8 cellular contexts compared by ENCODE assay signal in the genomic region with DNA sequence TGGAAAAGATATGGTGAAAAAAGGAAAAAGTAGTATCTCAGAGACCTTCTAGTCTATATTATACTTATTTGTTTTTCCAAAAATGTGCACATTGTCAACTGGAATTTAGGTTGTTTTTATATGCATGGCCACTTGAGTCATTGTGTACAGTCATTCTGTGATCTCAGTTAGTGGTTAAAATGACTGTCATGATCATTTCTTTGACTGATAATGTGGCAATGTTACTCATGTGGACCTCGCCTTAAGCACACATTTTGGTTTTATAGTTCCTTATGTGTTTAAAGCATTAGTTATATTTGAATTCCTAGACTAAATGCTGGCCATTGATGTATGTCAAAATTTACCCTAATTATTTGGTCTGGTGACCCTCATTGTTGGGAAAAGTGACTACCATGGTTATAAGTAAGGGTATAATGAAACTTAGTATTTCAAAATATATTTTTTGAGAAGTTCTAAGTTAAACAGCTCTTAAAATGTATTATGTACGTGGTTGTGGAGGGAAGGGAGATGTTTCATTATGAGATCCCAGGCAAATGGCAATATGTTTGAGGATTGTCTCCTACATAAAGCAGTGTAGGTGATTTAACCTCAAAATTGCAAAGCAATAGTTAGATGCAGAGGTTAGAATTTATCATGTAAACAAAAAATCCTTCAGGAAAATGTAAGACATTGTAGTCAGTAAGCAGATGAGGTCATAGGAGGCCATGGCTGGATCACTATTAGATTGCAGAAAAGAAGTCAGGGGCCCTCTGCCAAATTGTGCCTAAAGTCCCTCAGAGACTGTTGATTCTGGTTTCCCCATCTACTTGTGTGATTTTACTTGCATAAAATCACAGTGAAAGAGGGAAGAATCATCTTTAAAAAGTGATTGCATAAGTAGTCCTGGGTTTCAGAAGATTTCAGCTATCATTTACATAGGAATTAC. TPM values are rescaled to one million over a fixed set of nuclear protein-coding genes. Genes with fewer than 3 reads are reported as not detected.
DNase-seq lines count a peak whose midpoint lies in the region; ATAC-seq, FAIRE-seq and TF ChIP-seq lines count a peak whose summit lies in the region.

No MANE protein-coding gene starts in this region.

- H3K4me3 ChIP-seq in GM06990 (replicated peaks; ENCODE audit: low read depth, low read length) (peak overlapping the region; percentile 55), endothelial cell of umbilical vein (replicated peaks in 1 of 3; ENCODE audit: insufficient read depth in 1 of 3, low read depth in 1 of 3, low read length in 3 of 3) (no peak overlapping the region)

- POLR2A ChIA-PET in endothelial cell of umbilical vein (lab: Charles Lee): no interaction called here

- H3K36me3 ChIP-seq in GM06990 (ENCODE audit: control insufficient read depth, insufficient read depth, low read length) (no peaks in the 10 kb centered on the region), endothelial cell of umbilical vein (ENCODE audit: control insufficient read depth in 2 of 2, extremely low read depth in 1 of 2, insufficient read depth in 2 of 2, low read length in 2 of 2) (no peaks in the 10 kb centered on the region)

- H3K9ac ChIP-seq in endothelial cell of umbilical vein (replicated peaks; ENCODE audit: extremely low read depth, insufficient read depth, low read length): no peak overlapping the region

- no peak overlapping the region for H3K4me2 ChIP-seq in endothelial cell of umbilical vein (ENCODE audit: insufficient read depth, low read length)

- no peak overlapping the region for H3K27ac ChIP-seq in endothelial cell of umbilical vein (ENCODE audit: insufficient read depth, low read depth, low read length)

- no peaks in the 10 kb centered on the region for H4K20me1 ChIP-seq in endothelial cell of umbilical vein (replicated peaks; ENCODE audit: control insufficient read depth, extremely low read depth, insufficient read depth, low read length)

- dilution Hi-C loops in endothelial cell of umbilical vein (cut with MboI; ENCODE audit: extremely low pct_ligation_motif_present, low sequenced_read_pairs): no loop called here

- no peaks in the 10 kb centered on the region for H3K9me3 ChIP-seq in endothelial cell of umbilical vein (replicated peaks; ENCODE audit: control insufficient read depth, insufficient read depth, low read length)

- no peak for TF ChIP-seq POLR2A in endothelial cell of umbilical vein (IDR thresholded peaks at IDR 0.05; ENCODE audit: low read depth, low read length)

- H2AFZ ChIP-seq in endothelial cell of umbilical vein (ENCODE audit: low read depth, low read length): no peak overlapping the region

- intact Hi-C loops in endothelial cell of umbilical vein (cut with micrococcal nuclease): no loop called here

- CTCF ChIA-PET in endothelial cell of umbilical vein (lab: Charles Lee): interaction anchor here (0.5 kb wide), 1 partner anchor 15 kb away, joined by 3 read pairs; no protein-coding TSS in a partner anchor

- FAIRE-seq in endothelial cell of umbilical vein (lab: Jason Lieb, UNC): peak; percentile 12

- H3K27me3 ChIP-seq in GM06990 (replicated peaks; ENCODE audit: control insufficient read depth, insufficient read depth, low read length) (no peaks in the 10 kb centered on the region), endothelial cell of umbilical vein (ENCODE audit: control insufficient read depth in 2 of 2, insufficient read depth in 2 of 2, low read length in 2 of 2) (no peaks in the 10 kb centered on the region)

- no peaks in the 10 kb centered on the region for H3K9me1 ChIP-seq in endothelial cell of umbilical vein (replicated peaks; ENCODE audit: control insufficient read depth, extremely low read depth, insufficient read depth, low read length)

- peak; percentile 67 for DNase-seq in GM06990 (ENCODE audit: extremely low read depth, insufficient read length)
- DNase-seq in endothelial cell of umbilical vein (ENCODE audit: low read depth, low spot score): peak; percentile 14
- no peak for DNase-seq in NCI-H1048 (lab: John Stamatoyannopoulos, UW)
- DNase-seq in DMS153 (lab: John Stamatoyannopoulos, UW): no peak
- no peak for DNase-seq in NCI-H2081 (lab: John Stamatoyannopoulos, UW)

- peak; percentile 66 for ATAC-seq in GM21381 (IDR thresholded peaks at IDR 0.05; ENCODE audit: unreplicated experiment)
- ATAC-seq in HG03571 (IDR thresholded peaks at IDR 0.05; ENCODE audit: unreplicated experiment): peak; percentile 60
- no peak for ATAC-seq in HG03025 (IDR thresholded peaks at IDR 0.05; ENCODE audit: low FRiP score, unreplicated experiment)

- no peaks in the 10 kb centered on the region for H3K4me1 ChIP-seq in endothelial cell of umbilical vein (ENCODE audit: control insufficient read depth, extremely low read depth, insufficient read depth, low read length)

- no peaks in the 10 kb centered on the region for H3K79me2 ChIP-seq in endothelial cell of umbilical vein (ENCODE audit: control insufficient read depth, insufficient read depth, low read length)

- BruUV-seq in endothelial cell of umbilical vein (replicated peaks; lab: Mats Ljungman, UMichigan): no TSS peak

- no peak for TF ChIP-seq CTCF in GM06990 (IDR thresholded peaks at IDR 0.05; ENCODE audit: insufficient read depth, low read length, poor library complexity, severe bottlenecking)
- TF ChIP-seq CTCF in endothelial cell of umbilical vein (IDR thresholded peaks at IDR 0.05; ENCODE audit: extremely low read depth in 1 of 2, insufficient read depth in 1 of 2, low read depth in 1 of 2, low read length in 2 of 2): no peak

TF ChIP-seq in endothelial cell of umbilical vein, 7 proteins besides CTCF, POLR2A, EP300 and RAD21:
- TF ChIP-seq, protein P1, sequence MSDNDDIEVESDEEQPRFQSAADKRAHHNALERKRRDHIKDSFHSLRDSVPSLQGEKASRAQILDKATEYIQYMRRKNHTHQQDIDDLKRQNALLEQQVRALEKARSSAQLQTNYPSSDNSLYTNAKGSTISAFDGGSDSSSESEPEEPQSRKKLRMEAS (IDR thresholded peaks at IDR 0.05; ENCODE audit: insufficient read depth, insufficient read length): no peak
- TF ChIP-seq GATA2 (IDR thresholded peaks at IDR 0.05; ENCODE audit: insufficient read depth, insufficient read length, low read depth, low read length) (no peak), FOS (IDR thresholded peaks at IDR 0.05; ENCODE audit: borderline replicate concordance, insufficient read depth, low read length) (peak; percentile 71), JUN (IDR thresholded peaks at IDR 0.05; ENCODE audit: borderline replicate concordance, insufficient read depth, insufficient read length, low read depth) (no peak), MYC (IDR thresholded peaks at IDR 0.05; ENCODE audit: low read depth, low read length) (no peak), POLR2AphosphoS5 (IDR thresholded peaks at IDR 0.05; ENCODE audit: insufficient read depth, low read depth, low read length) (no peak), EZH2 (IDR thresholded peaks at IDR 0.05; ENCODE audit: borderline replicate concordance, low read depth, low read length, severe bottlenecking) (no peak)

RNA-seq across cellular contexts. Expression of gene PNMA1, which starts 17.5 kb away (rescaled TPM):
- total RNA-seq in endothelial cell of umbilical vein: 82.4 and 82.6 TPM in 2 replicates
- polyA plus RNA-seq in endothelial cell of umbilical vein: 25.8 and 29.8 TPM in 2 replicates
- polyA plus RNA-seq in endothelial cell of umbilical vein (2011; cell fraction: cytosol; rRNA removed): 33.5 and 34.9 TPM in 2 replicates
- 21.7 and 25.2 TPM in 2 replicates for polyA plus RNA-seq in endothelial cell of umbilical vein (2011; cell fraction: nucleus; rRNA removed)
- 48.9 and 63.0 TPM in 2 replicates for polyA plus RNA-seq in endothelial cell of umbilical vein (2012)
- polyA minus RNA-seq in endothelial cell of umbilical vein: 27.9 and 28.4 TPM in 2 replicates
- 12.2 TPM for polyA minus RNA-seq in endothelial cell of umbilical vein (2011; cell fraction: cytosol; rRNA and poly(A)+ RNA removed)
- polyA minus RNA-seq in endothelial cell of umbilical vein (2011; cell fraction: nucleus; rRNA and poly(A)+ RNA removed): 9.1 and 12.8 TPM in 2 replicates

RNA-seq across cellular contexts. Expression of gene DNAL1, which starts 51.9 kb away (rescaled TPM):
- total RNA-seq in endothelial cell of umbilical vein: 14.1 and 15.3 TPM in 2 replicates
- 2.1 and 2.4 TPM in 2 replicates for polyA plus RNA-seq in endothelial cell of umbilical vein
- polyA plus RNA-seq in endothelial cell of umbilical vein (2011; cell fraction: cytosol; rRNA removed): 3.1 TPM in 2 replicates
- 4.5 and 4.6 TPM in 2 replicates for polyA plus RNA-seq in endothelial cell of umbilical vein (2011; cell fraction: nucleus; rRNA removed)
- 6.1 and 9.7 TPM in 2 replicates for polyA plus RNA-seq in endothelial cell of umbilical vein (2012)
- 2.3 and 2.9 TPM in 2 replicates for polyA minus RNA-seq in endothelial cell of umbilical vein
- polyA minus RNA-seq in endothelial cell of umbilical vein (2011; cell fraction: cytosol; rRNA and poly(A)+ RNA removed): 2.6 TPM
- 1.4 and 2.8 TPM in 2 replicates for polyA minus RNA-seq in endothelial cell of umbilical vein (2011; cell fraction: nucleus; rRNA and poly(A)+ RNA removed)

Comparison
In these comparisons a context has a peak if more than half of its experiments do, and no peak if none do; other contexts are left out.
1. DNase-seq: peak in GM06990 (single experiment) and endothelial cell of umbilical vein (single experiment); none in NCI-H1048 (single experiment), DMS153 (single experiment) and NCI-H2081 (0 of 2).